In genomic region chr18:8608795-8609673, GRCh38 we compare ENCODE assay signal across 8 cellular contexts. TPM values are rescaled to one million over a fixed set of nuclear protein-coding genes. Genes with fewer than 3 reads are reported as not detected.
A peak's percentile ranks its signal among the peaks of the same experiment; 100 is the strongest.
DNase-seq lines count a peak whose midpoint lies in the region; ATAC-seq and TF ChIP-seq lines count a peak whose summit lies in the region.

RAB12 (plus strand) TSS chr18:8609437; CDS start chr18:8609440, 3 bp downstream.

- peak within 1 kb of the TSS; percentile 83 for H3K9ac ChIP-seq in mucosa of stomach (ENCODE audit: low read length)

- H3K9me3 ChIP-seq in mucosa of stomach (ENCODE audit: control insufficient read depth, low read length), result no peaks in the 10 kb centered on the region

- H3K27me3 ChIP-seq in mucosa of stomach (ENCODE audit: control insufficient read depth, insufficient read depth, low read length), result peaks cover 10% of the 10 kb centered on the region

- H3K36me3 ChIP-seq in mucosa of stomach (ENCODE audit: control insufficient read depth, insufficient read depth, low read length), result no peaks in the 10 kb centered on the region

- peak; percentile 68 for ATAC-seq in GM21381 (IDR thresholded peaks at IDR 0.05; ENCODE audit: unreplicated experiment)

- H3K4me3 ChIP-seq in epithelial cell of proximal tubule (ENCODE audit: low read depth, low read length), result peak within 1 kb of the TSS; percentile 79
- H3K4me3 ChIP-seq in mucosa of stomach (ENCODE audit: low read length), result peak within 1 kb of the TSS; percentile 54

- H3K4me1 ChIP-seq in mucosa of stomach (ENCODE audit: control insufficient read depth, insufficient read depth, low read length), result peaks cover 16% of the 10 kb centered on the region

- peak; percentile 29 for TF ChIP-seq CTCF in epithelial cell of proximal tubule (conservative IDR thresholded peaks at IDR 0.05; ENCODE audit: low read depth, low read length)

- peak; percentile 95 for DNase-seq in COLO668 (lab: John Stamatoyannopoulos, UW; ENCODE audit: unreplicated experiment)
- DNase-seq in HuH-7 (ENCODE audit: low spot score), result peak; percentile 88
- DNase-seq in OCI-M1 (lab: John Stamatoyannopoulos, UW), result peak; percentile 96
- DNase-seq in activated T-cell treated with anti-CD3 and anti-CD28 coated beads for 4 hours, result peak; percentile 77
- no peak for DNase-seq in epithelial cell of proximal tubule (ENCODE audit: low read depth)
- peak; percentile 89 for DNase-seq in stimulated activated CD8-positive, alpha-beta memory T cell treated with anti-CD3 and anti-CD28 coated beads, Interleukin-4, amount 100 ng/mL, for 48 hours

RNA-seq across cellular contexts. Expression of gene RAB12, which starts in this region (rescaled TPM):
- 42.1 and 44.3 TPM in 2 replicates for total RNA-seq in epithelial cell of proximal tubule
